Comparison of ENCODE assay signal across 22 cellular contexts in genomic region chr15:101538177-101538576, GRCh38. TPM values are rescaled to one million over a fixed set of nuclear protein-coding genes. Genes with fewer than 3 reads are reported as not detected.
DNase-seq lines count a peak whose midpoint lies in the region; TF ChIP-seq lines count a peak whose summit lies in the region.
"Had no signal": no experiment of that assay in that cellular context is flagged by ENCODE, and none has a peak within 500 bp of the region (broad histone marks: within the 10 kb centered on the region; RNA-seq: fewer than 3 reads in every experiment).

No MANE protein-coding gene starts in this region.

- H3K27me3 Mint-ChIP-seq in endodermal cell (ENCODE audit: insufficient read depth) (peaks cover 2% of the 10 kb centered on the region), osteocyte (ENCODE audit: unreplicated experiment) (peaks cover 2% of the 10 kb centered on the region)

- H3K27me3 ChIP-seq in endodermal cell (ENCODE audit: control insufficient read depth, insufficient read depth, low read length, poor library complexity, severe bottlenecking) (no peaks in the 10 kb centered on the region), Peyer's patch (no peaks in the 10 kb centered on the region)

- H3K36me3 Mint-ChIP-seq in endodermal cell (ENCODE audit: low read depth): no peaks in the 10 kb centered on the region
- no peaks in the 10 kb centered on the region for H3K36me3 Mint-ChIP-seq in osteocyte (ENCODE audit: unreplicated experiment)
- H3K36me3 Mint-ChIP-seq: IgD-negative memory B cell had no signal

- no peaks in the 10 kb centered on the region for H3K9me3 ChIP-seq in endodermal cell (ENCODE audit: control insufficient read depth, low read length)
- no peaks in the 10 kb centered on the region for H3K9me3 ChIP-seq in Peyer's patch

- H3K9me3 Mint-ChIP-seq in endodermal cell (no peaks in the 10 kb centered on the region), osteocyte (ENCODE audit: unreplicated experiment) (no peaks in the 10 kb centered on the region)

- H3K4me1 ChIP-seq in endodermal cell (ENCODE audit: control insufficient read depth, insufficient read depth, low read length): no peaks in the 10 kb centered on the region
- H3K4me1 ChIP-seq in Peyer's patch: no peaks in the 10 kb centered on the region

- no peak overlapping the region for H3K4me3 Mint-ChIP-seq in endodermal cell
- H3K4me3 Mint-ChIP-seq in osteocyte (ENCODE audit: unreplicated experiment): no peak overlapping the region
- H3K4me3 Mint-ChIP-seq: B cell, IgD-negative memory B cell had no signal

- WGBS in endodermal cell (ENCODE audit: insufficient coverage in 1 of 2, insufficient read length in 1 of 2), 2 experiments: 87 to 97% methylated on average over 3 of the region's 3 CpGs

- H3K4me3 ChIP-seq in endodermal cell (ENCODE audit: low read length): no peak overlapping the region
- no peak overlapping the region for H3K4me3 ChIP-seq in Peyer's patch

- no peaks in the 10 kb centered on the region for H3K4me1 Mint-ChIP-seq in endodermal cell
- peaks cover 8% of the 10 kb centered on the region for H3K4me1 Mint-ChIP-seq in osteocyte (ENCODE audit: unreplicated experiment)
- H3K4me1 Mint-ChIP-seq: B cell, IgD-negative memory B cell had no signal

- no peak overlapping the region for H3K9ac ChIP-seq in endodermal cell (ENCODE audit: extremely low read depth, low read length, poor library complexity, severe bottlenecking)
- H3K9ac ChIP-seq: KMS-11 had no signal

- H3K27ac Mint-ChIP-seq in endodermal cell (no peak overlapping the region), osteocyte (ENCODE audit: unreplicated experiment) (no peak overlapping the region)
- H3K27ac Mint-ChIP-seq: B cell, IgD-negative memory B cell had no signal

- no peaks in the 10 kb centered on the region for H3K36me3 ChIP-seq in endodermal cell (ENCODE audit: control insufficient read depth, insufficient read depth, low read length)
- H3K36me3 ChIP-seq in Peyer's patch: no peaks in the 10 kb centered on the region

- TF ChIP-seq CTCF in endodermal cell (conservative IDR thresholded peaks at IDR 0.05): no peak
- no peak for TF ChIP-seq CTCF in osteocyte (IDR thresholded peaks at IDR 0.05)
- no peak for TF ChIP-seq CTCF in Peyer's patch (IDR thresholded peaks at IDR 0.05)

- H3K27ac ChIP-seq in endodermal cell (ENCODE audit: low read depth, low read length) (no peak overlapping the region), Peyer's patch (no peak overlapping the region)
- H3K27ac ChIP-seq: 22Rv1, KMS-11, RWPE1 had no signal

- TF ChIP-seq POLR2A in Peyer's patch (IDR thresholded peaks at IDR 0.05): no peak

- DNase-seq in activated CD8-positive, alpha-beta memory T cell treated with anti-CD3 and anti-CD28 coated beads for 24 hours: peak; percentile 11
- no peak for DNase-seq in activated CD8-positive, alpha-beta memory T cell treated with anti-CD3 and anti-CD28 coated beads, Interleukin-2, amount 50 U/mL, for 48 hours
- DNase-seq in D341Med (ENCODE audit: low spot score): peak; percentile 3
- peak; percentile 17 for DNase-seq in endodermal cell
- DNase-seq in osteocyte (ENCODE audit: extremely low spot score, unreplicated experiment): peak; percentile 67
- DNase-seq in Peyer's patch: no peak
- no peak for DNase-seq in NCI-H2227 (lab: John Stamatoyannopoulos, UW; ENCODE audit: unreplicated experiment)
- DNase-seq in stimulated activated CD4-positive, alpha-beta T cell treated with anti-CD3 and anti-CD28 coated beads, Interleukin-15, amount 100 ng/mL, for 24 hours: no peak
- DNase-seq: Calu3, DMS153, GOT3, HCEC 1CT, MM.1S, NCI-H2029 treated with DMSO at 0.1 percent for 48 hours, NCI-H2227 treated with DMSO at 0.1 percent for 48 hours, NCI-H526 treated with DMSO at 0.1 percent for 48 hours, SHP77 had no signal

RNA-seq across cellular contexts. Expression of gene PCSK6, which starts 48.7 kb away (rescaled TPM):
- total RNA-seq in endodermal cell: 1 to 10 TPM; 6.6 to 9.8 TPM
- polyA plus RNA-seq in endodermal cell (2013, experiment 1 of 2): 4.2 TPM
- polyA plus RNA-seq in endodermal cell (2013, experiment 2 of 2): 4.7 TPM
- total RNA-seq in osteocyte: 0.43 and 0.55 TPM in 2 replicates
- 10 to 100 TPM; 10.6 to 98.2 (median 12.8) TPM for total RNA-seq in Peyer's patch

Comparison
In these comparisons a context has a peak if more than half of its experiments do, and no peak if none do; other contexts are left out.
1. DNase-seq: peak in activated CD8-positive, alpha-beta memory T cell treated with anti-CD3 and anti-CD28 coated beads for 24 hours (single experiment), D341Med (single experiment), endodermal cell (single experiment) and osteocyte (single experiment); none in activated CD8-positive, alpha-beta memory T cell treated with anti-CD3 and anti-CD28 coated beads, Interleukin-2, amount 50 U/mL, for 48 hours (single experiment), Peyer's patch (0 of 3), NCI-H2227 (single experiment) and stimulated activated CD4-positive, alpha-beta T cell treated with anti-CD3 and anti-CD28 coated beads, Interleukin-15, amount 100 ng/mL, for 24 hours (single experiment).